In the genomic region with DNA sequence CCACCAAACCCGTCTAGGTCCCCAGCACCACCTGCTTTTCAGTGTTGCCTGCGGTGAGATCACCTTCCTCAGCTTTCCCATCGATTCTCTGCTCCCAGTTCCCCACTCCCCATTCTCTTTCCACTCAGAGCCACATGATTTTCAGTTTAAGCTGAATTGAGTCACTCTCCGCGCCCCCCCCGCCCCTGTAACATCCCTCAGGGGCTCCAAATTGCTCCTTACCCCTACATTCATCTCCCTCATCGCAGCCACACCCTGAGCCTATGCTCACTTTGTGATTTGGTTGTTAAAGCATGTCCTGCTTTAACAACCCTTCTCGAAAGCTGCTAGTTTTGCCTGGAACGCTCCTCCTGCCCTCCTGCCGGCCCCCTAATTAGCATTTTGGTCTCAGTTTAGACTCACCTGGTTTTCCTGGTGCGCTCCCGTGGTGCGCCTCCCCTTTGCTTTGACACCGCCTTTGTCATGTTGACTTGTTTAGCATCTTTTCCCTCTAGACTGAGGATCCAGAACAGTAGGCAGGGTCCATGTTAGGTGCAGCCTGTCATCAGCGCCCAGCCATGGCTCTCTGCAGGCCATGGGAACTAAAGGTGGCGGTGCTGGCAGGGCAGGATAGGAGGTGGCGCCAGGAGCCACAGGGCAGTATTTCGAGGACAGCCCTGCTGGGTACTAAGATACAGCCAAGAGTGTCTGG, we compare ENCODE assay signal across 9 cellular contexts.
DNase-seq lines count a peak whose midpoint lies in the region; ATAC-seq and TF ChIP-seq lines count a peak whose summit lies in the region.
"Had no signal": no experiment of that assay in that cellular context is flagged by ENCODE, and none has a peak within 500 bp of the region (broad histone marks: within the 10 kb centered on the region; RNA-seq: fewer than 3 reads in every experiment).

No MANE protein-coding gene starts in this region.

- CTCF ChIA-PET in activated CD4-positive, alpha-beta T cell treated with anti-CD3 and anti-CD28 coated beads for 36 hours (lab: Charles Lee): interaction anchor here (0.6 to 7.2 kb wide), 45 partner anchors 8 to 946 kb away, joined by 3 to 73 read pairs (median 4); partner anchors contain the start of genes POLR1A, PTCD3 and ST3GAL5
- CTCF ChIA-PET in PC-9 (lab: Charles Lee): interaction anchor here (0.6 to 1.8 kb wide), 14 partner anchors 12 to 782 kb away, joined by 3 to 25 read pairs (median 3); partner anchors contain the start of genes POLR1A, PTCD3 and ST3GAL5

- no peaks in the 10 kb centered on the region for H3F3A ChIP-seq in PC-9 (ENCODE audit: insufficient read depth, low read depth)

- POLR2A ChIA-PET in activated CD4-positive, alpha-beta T cell treated with anti-CD3 and anti-CD28 coated beads for 36 hours (lab: Charles Lee): interaction anchor here (0.7 to 1.4 kb wide), 3 partner anchors 12 to 278 kb away, joined by 3 to 5 read pairs (median 4); partner anchors contain the start of genes POLR1A and PTCD3
- POLR2A ChIA-PET in PC-9 (lab: Charles Lee; ENCODE audit: unreplicated experiment): interaction anchor here (0.7 kb wide), 1 partner anchor 99 kb away, joined by 4 read pairs; no protein-coding TSS in a partner anchor

- ATAC-seq in activated CD4-positive, alpha-beta T cell treated with anti-CD3 and anti-CD28 coated beads for 36 hours: no peak
- ATAC-seq in stimulated activated naive B cell treated with anti-CD40 and anti-IgM and Interleukin-4, amounts not matched to agents 10 μg/mL and 1 μg/mL and 100 μg/mL, for 72 hours (replicated peaks): no peak
- ATAC-seq in GM21737 (IDR thresholded peaks at IDR 0.05; ENCODE audit: unreplicated experiment): no peak

- DNase-seq in activated CD4-positive, alpha-beta T cell treated with anti-CD3 and anti-CD28 coated beads for 36 hours: no peak
- no peak for DNase-seq in activated CD4-positive, alpha-beta T cell treated with anti-CD3 and anti-CD28 coated beads, Interleukin-2, amount 50 U/mL, for 4 hours
- DNase-seq in PC-9 (no peak), iPS-NIHi7 (ENCODE audit: extremely low spot score) (peak; percentile 50), T-helper 9 cell (no peak)
- DNase-seq in stimulated activated naive B cell treated with anti-CD40 and anti-IgM and Interleukin-4, amounts not matched to agents 10 μg/mL and 1 μg/mL and 100 μg/mL, for 72 hours: no peak
- no peak for DNase-seq in effector memory CD4-positive, alpha-beta T cell

- peak overlapping the region; percentile 69 for H2AFZ ChIP-seq in PC-9

- H3K9me2 ChIP-seq in PC-9 (ENCODE audit: insufficient read depth): no peaks in the 10 kb centered on the region

- no peaks in the 10 kb centered on the region for H3K9me3 ChIP-seq in PC-9 (ENCODE audit: insufficient read depth, low read depth)
- H3K9me3 ChIP-seq in effector memory CD4-positive, alpha-beta T cell (ENCODE audit: control insufficient read depth, low read length): no peaks in the 10 kb centered on the region
- H3K9me3 ChIP-seq: pancreas had no signal

- no peak overlapping the region for H3K4me3 ChIP-seq in PC-9
- H3K4me3 ChIP-seq in effector memory CD4-positive, alpha-beta T cell (ENCODE audit: insufficient read depth, low read depth, low read length, poor library complexity, severe bottlenecking): no peak overlapping the region
- H3K4me3 ChIP-seq: pancreas had no signal

- peak overlapping the region; percentile 10 for H3K27ac Mint-ChIP-seq in activated CD4-positive, alpha-beta T cell treated with anti-CD3 and anti-CD28 coated beads for 36 hours
- peak overlapping the region; percentile 82 for H3K27ac Mint-ChIP-seq in stimulated activated naive B cell treated with anti-CD40 and anti-IgM and Interleukin-4, amounts not matched to agents 10 μg/mL and 1 μg/mL and 100 μg/mL, for 72 hours

- no peaks in the 10 kb centered on the region for H3K36me3 ChIP-seq in PC-9 (ENCODE audit: low read depth)
- no peaks in the 10 kb centered on the region for H3K36me3 ChIP-seq in effector memory CD4-positive, alpha-beta T cell (ENCODE audit: control insufficient read depth, insufficient read depth, low read length)
- H3K36me3 ChIP-seq: pancreas had no signal

- no peaks in the 10 kb centered on the region for H4K20me1 ChIP-seq in PC-9 (ENCODE audit: insufficient read depth)

- no peak overlapping the region for H3K4me3 Mint-ChIP-seq in activated CD4-positive, alpha-beta T cell treated with anti-CD3 and anti-CD28 coated beads for 36 hours
- H3K4me3 Mint-ChIP-seq in stimulated activated naive B cell treated with anti-CD40 and anti-IgM and Interleukin-4, amounts not matched to agents 10 μg/mL and 1 μg/mL and 100 μg/mL, for 72 hours: peak overlapping the region in 1 of 2 donors; percentile 66

- no peaks in the 10 kb centered on the region for H3K9me3 Mint-ChIP-seq in activated CD4-positive, alpha-beta T cell treated with anti-CD3 and anti-CD28 coated beads for 36 hours (ENCODE audit: low read depth)
- no peaks in the 10 kb centered on the region for H3K9me3 Mint-ChIP-seq in stimulated activated naive B cell treated with anti-CD40 and anti-IgM and Interleukin-4, amounts not matched to agents 10 μg/mL and 1 μg/mL and 100 μg/mL, for 72 hours

- H3K4me1 ChIP-seq in PC-9 (replicated peaks; ENCODE audit: insufficient read depth): peaks cover 6% of the 10 kb centered on the region; the same call in 1 of the 2 replicates
- peaks cover 5% of the 10 kb centered on the region for H3K4me1 ChIP-seq in effector memory CD4-positive, alpha-beta T cell (ENCODE audit: control insufficient read depth, insufficient read depth, low read length, poor library complexity, severe bottlenecking)
- H3K4me1 ChIP-seq: pancreas had no signal

- H3K27me3 ChIP-seq in PC-9 (ENCODE audit: insufficient read depth, low read depth): no peaks in the 10 kb centered on the region
- no peaks in the 10 kb centered on the region for H3K27me3 ChIP-seq in effector memory CD4-positive, alpha-beta T cell (replicated peaks; ENCODE audit: control insufficient read depth, insufficient read depth, low read length, poor library complexity, severe bottlenecking)
- H3K27me3 ChIP-seq: pancreas had no signal

- no peak overlapping the region for H3K27ac ChIP-seq in PC-9
- no peak overlapping the region for H3K27ac ChIP-seq in effector memory CD4-positive, alpha-beta T cell (ENCODE audit: insufficient read depth, low read length, poor library complexity, severe bottlenecking)
- H3K27ac ChIP-seq: pancreas had no signal

- intact Hi-C loops in activated CD4-positive, alpha-beta T cell treated with anti-CD3 and anti-CD28 coated beads for 36 hours (cut with DNase I, micrococcal nuclease): loop anchor here (1.0 kb wide), 5 partner anchors 61 to 278 kb away; partner anchors contain the start of gene PTCD3 (in 1 of the 2)
- intact Hi-C loops in PC-9 (cut with micrococcal nuclease; ENCODE audit: unreplicated experiment): loop anchor here (1.0 to 10.0 kb wide), 3 partner anchors 61 to 367 kb away; partner anchors contain the start of genes IMMT, MRPL35 and ST3GAL5

- H3K79me2 ChIP-seq in PC-9 (ENCODE audit: low read depth): no peaks in the 10 kb centered on the region

- BruUV-seq in PC-9 (replicated peaks; lab: Mats Ljungman, UMichigan): no TSS peak

- H3K4me1 Mint-ChIP-seq in activated CD4-positive, alpha-beta T cell treated with anti-CD3 and anti-CD28 coated beads for 36 hours: peaks cover 15% of the 10 kb centered on the region
- peaks cover 14 to 30% of the 10 kb centered on the region in 2 donors for H3K4me1 Mint-ChIP-seq in stimulated activated naive B cell treated with anti-CD40 and anti-IgM and Interleukin-4, amounts not matched to agents 10 μg/mL and 1 μg/mL and 100 μg/mL, for 72 hours

- no peak for TF ChIP-seq CTCF in PC-9 (conservative IDR thresholded peaks at IDR 0.05)

- peak overlapping the region; percentile 69 for H3K4me2 ChIP-seq in PC-9

- no peaks in the 10 kb centered on the region for H3K36me3 Mint-ChIP-seq in activated CD4-positive, alpha-beta T cell treated with anti-CD3 and anti-CD28 coated beads for 36 hours (ENCODE audit: low read depth)
- no peaks in the 10 kb centered on the region for H3K36me3 Mint-ChIP-seq in stimulated activated naive B cell treated with anti-CD40 and anti-IgM and Interleukin-4, amounts not matched to agents 10 μg/mL and 1 μg/mL and 100 μg/mL, for 72 hours

- no peaks in the 10 kb centered on the region for H3K27me3 Mint-ChIP-seq in activated CD4-positive, alpha-beta T cell treated with anti-CD3 and anti-CD28 coated beads for 36 hours
- H3K27me3 Mint-ChIP-seq in stimulated activated naive B cell treated with anti-CD40 and anti-IgM and Interleukin-4, amounts not matched to agents 10 μg/mL and 1 μg/mL and 100 μg/mL, for 72 hours: peaks cover 0 to 5% of the 10 kb centered on the region in 2 donors
